In genomic region chrX:1389181-1389992, GRCh38 we compare ENCODE assay signal across 1 cellular context.
TF ChIP-seq lines count a peak whose summit lies in the region.

No MANE protein-coding gene starts in this region.

TF ChIP-seq in GM23338, 12 proteins besides CTCF, POLR2A, EP300 and RAD21 (continued from another document):
- no peak for TF ChIP-seq REST (IDR thresholded peaks at IDR 0.05; ENCODE audit: unreplicated experiment)
- TF ChIP-seq CREB1 (CRISPR knock-in tag; IDR thresholded peaks at IDR 0.05; ENCODE audit: low read depth) = no peak
- TF ChIP-seq ETS1 (IDR thresholded peaks at IDR 0.05) = no peak
- TF ChIP-seq EZH2 (IDR thresholded peaks at IDR 0.05; ENCODE audit: low read depth, unreplicated experiment) = no peak
- no peak for TF ChIP-seq JUNB (IDR thresholded peaks at IDR 0.05; ENCODE audit: unreplicated experiment)
- no peak for TF ChIP-seq ZNF462 (CRISPR knock-in tag; IDR thresholded peaks at IDR 0.05)
- TF ChIP-seq EZH2phosphoT487 (IDR thresholded peaks at IDR 0.05; ENCODE audit: unreplicated experiment) = no peak
- no peak for TF ChIP-seq ZNF331 (CRISPR knock-in tag; IDR thresholded peaks at IDR 0.05; ENCODE audit: low read depth)
